Comparison of ENCODE assay signal across 9 cellular contexts in genomic region chr1:45326627-45327591, GRCh38. TPM values are rescaled to one million over a fixed set of nuclear protein-coding genes. Genes with fewer than 3 reads are reported as not detected.
A peak's percentile ranks its signal among the peaks of the same experiment; 100 is the strongest.
DNase-seq lines count a peak whose midpoint lies in the region; ATAC-seq and TF ChIP-seq lines count a peak whose summit lies in the region.
"Had no signal": no experiment of that assay in that cellular context is flagged by ENCODE, and none has a peak within 500 bp of the region (broad histone marks: within the 10 kb centered on the region; RNA-seq: fewer than 3 reads in every experiment).

Gene HPDL, plus strand, starts transcription at chr1:45326895. Its CDS starts 254 bp downstream, at chr1:45327149.

- DNase-seq in DMS 273 treated with DMSO at 0.1 percent for 48 hours (lab: John Stamatoyannopoulos, UW): peak; percentile 9
- DNase-seq in Panc1 (ENCODE audit: low read depth, low spot score): no peak
- peak; percentile 67 for DNase-seq in activated naive CD4-positive, alpha-beta T cell treated with Interleukin-2 at 50 U/mL for 16 hours
- peak; percentile 84 for DNase-seq in glutamatergic neuron
- DNase-seq in osteoblast (ENCODE audit: insufficient read length, low spot score, missing footprints): peak; percentile 89
- peak; percentile 72 to 76 for DNase-seq in thyroid gland
- no peak for DNase-seq in NCI-H1436 (lab: John Stamatoyannopoulos, UW)

- intact Hi-C loops in Panc1 (cut with micrococcal nuclease; ENCODE audit: unreplicated experiment) (no loop called here), thyroid gland (cut with DNase I) (no loop called here)

- ATAC-seq in HG02571 (IDR thresholded peaks at IDR 0.05; ENCODE audit: unreplicated experiment) (peak; percentile 45), Panc1 (peak; percentile 87)

- TF ChIP-seq CTCF in Panc1 (IDR thresholded peaks at IDR 0.05): no peak
- TF ChIP-seq CTCF in glutamatergic neuron (IDR thresholded peaks at IDR 0.05; ENCODE audit: partially characterized antibody, unreplicated experiment): no peak
- no peak for TF ChIP-seq CTCF in osteoblast (IDR thresholded peaks at IDR 0.05; ENCODE audit: extremely low read depth, low read depth, low read length)
- TF ChIP-seq CTCF in thyroid gland (IDR thresholded peaks at IDR 0.05): no peak

- no TSS peak for BruUV-seq in Panc1 (replicated peaks; lab: Mats Ljungman, UMichigan)

- peak within 1 kb of the TSS; percentile 48 to 68 for H3K4me3 ChIP-seq in Panc1 (ENCODE audit: low read depth in 2 of 2, low read length in 2 of 2)
- peak within 1 kb of the TSS; percentile 74 for H3K4me3 ChIP-seq in osteoblast (ENCODE audit: insufficient read depth, low read length)
- peak within 1 kb of the TSS; percentile 20 to 36 (median 25) for H3K4me3 ChIP-seq in thyroid gland (replicated peaks in 1 of 3)

- H2AFZ ChIP-seq in osteoblast (ENCODE audit: low read length): peak within 1 kb of the TSS; percentile 90

- H3K4me1 Mint-ChIP-seq in glutamatergic neuron (ENCODE audit: low read depth, unreplicated experiment): peaks cover 9% of the 10 kb centered on the region

- in situ Hi-C loops in Panc1 (cut with HindIII; ENCODE audit: low pct_unique_long_range_greater_than_20kb, low sequenced_read_pairs): no loop called here

- peak in 1 of 2 donors; percentile 43 for TF ChIP-seq POLR2A in thyroid gland (IDR thresholded peaks at IDR 0.05)

- no peaks in the 10 kb centered on the region for H4K20me1 ChIP-seq in osteoblast (ENCODE audit: insufficient read depth, low read length)

- peak within 1 kb of the TSS; percentile 82 for H3K4me3 Mint-ChIP-seq in glutamatergic neuron (ENCODE audit: unreplicated experiment)

- WGBS in thyroid gland, 2 donors: 0 to 5% methylated on average over 17 to 26 of the region's 93 CpGs

- H3K36me3 ChIP-seq in Panc1 (ENCODE audit: control insufficient read depth, insufficient read depth, low read length): no peaks in the 10 kb centered on the region
- peaks cover 11% of the 10 kb centered on the region for H3K36me3 ChIP-seq in osteoblast (ENCODE audit: insufficient read depth, low read length)
- peaks cover 6 to 8% of the 10 kb centered on the region in 2 donors for H3K36me3 ChIP-seq in thyroid gland

- H3K4me1 ChIP-seq in Panc1 (ENCODE audit: control insufficient read depth, insufficient read depth, low read length) (peaks cover 19% of the 10 kb centered on the region), osteoblast (ENCODE audit: insufficient read depth, low read length) (peaks cover 8% of the 10 kb centered on the region), thyroid gland (peaks cover 19 to 22% of the 10 kb centered on the region in 2 donors)

- no peaks in the 10 kb centered on the region for H3K27me3 ChIP-seq in Panc1 (ENCODE audit: control insufficient read depth, insufficient read depth, low read length)
- H3K27me3 ChIP-seq in osteoblast (ENCODE audit: insufficient read depth, low read length): no peaks in the 10 kb centered on the region
- H3K27me3 ChIP-seq in thyroid gland: no peaks in the 10 kb centered on the region

- POLR2A ChIA-PET in Panc1 (lab: Charles Lee): interaction anchor here (0.7 kb wide), 1 partner anchor 370 kb away, joined by 3 read pairs; no protein-coding TSS in a partner anchor

- peak within 1 kb of the TSS; percentile 76 for H3K27ac ChIP-seq in Panc1 (ENCODE audit: low read length)
- no peak within 1 kb of the TSS for H3K27ac ChIP-seq in osteoblast (ENCODE audit: low read depth, low read length)
- peak within 1 kb of the TSS in 1 of 3 donors; percentile 59 for H3K27ac ChIP-seq in thyroid gland

- peak within 1 kb of the TSS; percentile 33 for H3K27ac Mint-ChIP-seq in glutamatergic neuron (ENCODE audit: unreplicated experiment)

- no peaks in the 10 kb centered on the region for H3K9me3 ChIP-seq in Panc1 (ENCODE audit: control insufficient read depth, insufficient read depth, low read depth, low read length)
- no peaks in the 10 kb centered on the region for H3K9me3 ChIP-seq in osteoblast (ENCODE audit: low read depth, low read length)
- H3K9me3 ChIP-seq in thyroid gland: no peaks in the 10 kb centered on the region

- H3K4me2 ChIP-seq in osteoblast (ENCODE audit: insufficient read depth, low read length): peak within 1 kb of the TSS; percentile 88

- H3K36me3 Mint-ChIP-seq in glutamatergic neuron (ENCODE audit: unreplicated experiment): no peaks in the 10 kb centered on the region

- CTCF ChIA-PET in Panc1 (lab: Charles Lee): no interaction called here

- peaks cover 5% of the 10 kb centered on the region for H3K27me3 Mint-ChIP-seq in glutamatergic neuron (ENCODE audit: unreplicated experiment)

- peaks cover 8% of the 10 kb centered on the region for H3K9me3 Mint-ChIP-seq in glutamatergic neuron (ENCODE audit: unreplicated experiment)

- no peaks in the 10 kb centered on the region for H3K79me2 ChIP-seq in osteoblast (ENCODE audit: insufficient read depth, low read length)

RNA-seq across cellular contexts. Expression of gene HPDL, which starts in this region (rescaled TPM):
- 1.9 TPM for total RNA-seq in Panc1 (2021; ENCODE audit: unreplicated experiment)
- polyA plus RNA-seq in Panc1 (2012; ENCODE audit: insufficient read length): 2.1 TPM
- 2.3 TPM for total RNA-seq in glutamatergic neuron (ENCODE audit: unreplicated experiment)
- total RNA-seq in osteoblast: 0.36 and 0.59 TPM in 2 replicates
- 1 to 10 TPM in 2 of 4 donors, under 1 TPM in 2; 0.27 to 3.5 (median 1.1) TPM for total RNA-seq in thyroid gland
- total RNA-seq: SK-MEL-5 had no signal

Comparison
In these comparisons a context has a peak if more than half of its experiments do, and no peak if none do; other contexts are left out.
1. Peak in DNase-seq, H3K4me3 ChIP-seq and H3K4me2 ChIP-seq in osteoblast; RNA of the gene not detected or under 1 TPM.
2. DNase-seq: peak in DMS 273 treated with DMSO at 0.1 percent for 48 hours (single experiment), activated naive CD4-positive, alpha-beta T cell treated with Interleukin-2 at 50 U/mL for 16 hours (single experiment), glutamatergic neuron (single experiment) and thyroid gland (2 of 2); none in Panc1 (single experiment) and NCI-H1436 (single experiment).
3. Peak in every context shown above with its lines, with median percentiles within 50 percentile points of each other: H3K4me3 ChIP-seq.